In the genomic region with DNA sequence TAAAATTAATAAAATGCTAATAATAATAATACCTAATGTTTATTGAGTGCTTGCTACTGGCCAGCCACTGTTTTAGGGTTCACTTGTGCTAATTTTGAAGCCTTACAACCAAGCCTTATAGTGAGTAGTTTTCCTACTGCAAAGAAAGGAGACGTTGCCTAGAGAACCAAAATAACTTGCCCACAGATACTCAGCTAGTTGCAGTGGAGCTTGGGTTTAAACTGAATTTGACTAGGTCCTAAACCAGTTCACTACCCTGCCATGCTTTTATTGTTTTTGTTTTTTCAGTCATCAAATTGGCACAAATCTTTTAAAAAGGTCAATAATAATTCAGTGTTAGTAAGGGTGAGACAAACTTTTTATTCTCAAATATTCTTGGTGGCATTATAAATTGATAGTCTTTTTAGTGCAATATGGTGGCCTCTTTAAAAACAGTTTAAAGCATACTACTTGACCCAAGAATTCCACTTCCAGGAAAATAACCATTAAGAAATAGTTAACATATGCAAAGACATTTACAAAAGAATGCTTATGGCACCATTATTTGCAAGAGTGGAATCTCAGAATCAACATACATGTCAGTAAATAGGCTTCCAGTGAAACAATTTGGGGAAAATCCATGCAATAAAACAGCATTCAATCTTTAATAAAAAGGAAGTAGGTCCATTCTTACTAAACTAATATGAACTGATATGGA, we compare ENCODE assay signal across 15 cellular contexts.
DNase-seq lines count a peak whose midpoint lies in the region; ATAC-seq and TF ChIP-seq lines count a peak whose summit lies in the region.
"Had no signal": no experiment of that assay in that cellular context is flagged by ENCODE, and none has a peak within 500 bp of the region (broad histone marks: within the 10 kb centered on the region; RNA-seq: fewer than 3 reads in every experiment).

No MANE protein-coding gene starts in this region.

- H3K27me3 ChIP-seq in H9 (ENCODE audit: insufficient read depth, low read length) (no peaks in the 10 kb centered on the region), iPS-15b (ENCODE audit: control insufficient read depth, insufficient read depth, low read length) (no peaks in the 10 kb centered on the region), gastroesophageal sphincter (no peaks in the 10 kb centered on the region)
- H3K27me3 ChIP-seq in effector memory CD4-positive, alpha-beta T cell (replicated peaks; ENCODE audit: control insufficient read depth, insufficient read depth, low read length, poor library complexity, severe bottlenecking), result no peaks in the 10 kb centered on the region
- H3K27me3 ChIP-seq: BLaER1 treated with 17β-estradiol and CSF1 and Interleukin-3, amounts not matched to agents 10 nM and 100 nM had no signal

- H3K4me3 ChIP-seq in iPS-15b (ENCODE audit: low read depth, low read length) (peak overlapping the region; percentile 10), gastroesophageal sphincter (no peak overlapping the region)
- no peak overlapping the region for H3K4me3 ChIP-seq in effector memory CD4-positive, alpha-beta T cell (ENCODE audit: insufficient read depth, low read depth, low read length, poor library complexity, severe bottlenecking)
- H3K4me3 ChIP-seq: BLaER1 treated with 17β-estradiol and CSF1 and Interleukin-3, amounts not matched to agents 10 nM and 100 nM; GM12878 had no signal

- no peak overlapping the region for H4K8ac ChIP-seq in H9 (replicated peaks; ENCODE audit: insufficient read length, low read depth, low read length)

- H4K5ac ChIP-seq in H9 (ENCODE audit: insufficient read length, low read depth, low read length), result no peak overlapping the region

- no peaks in the 10 kb centered on the region for H4K20me1 ChIP-seq in H9 (ENCODE audit: control insufficient read depth, insufficient read depth, insufficient read length)
- H4K20me1 ChIP-seq: BLaER1 treated with 17β-estradiol and CSF1 and Interleukin-3, amounts not matched to agents 10 nM and 100 nM had no signal

- no peak overlapping the region for H3K18ac ChIP-seq in H9 (ENCODE audit: insufficient read length, low read depth, low read length)

- no peak overlapping the region for H3K4ac ChIP-seq in H9 (ENCODE audit: low read depth, low read length)

- H3K27ac ChIP-seq in H9 (ENCODE audit: insufficient read length, low read depth, low read length) (peak overlapping the region; percentile 80), gastroesophageal sphincter (no peak overlapping the region)
- H3K27ac ChIP-seq in effector memory CD4-positive, alpha-beta T cell (ENCODE audit: insufficient read depth, low read length, poor library complexity, severe bottlenecking), result no peak overlapping the region
- H3K27ac ChIP-seq: BLaER1 treated with 17β-estradiol and CSF1 and Interleukin-3, amounts not matched to agents 10 nM and 100 nM had no signal

- no peak overlapping the region for H2BK120ac ChIP-seq in H9 (ENCODE audit: low read depth, low read length, poor library complexity, severe bottlenecking)

- H3K27ac Mint-ChIP-seq in H9, result peak overlapping the region; percentile 63 to 98 (median 84); a peak in 6 of 7 replicates
- peak overlapping the region; percentile 99 for H3K27ac Mint-ChIP-seq in WTC11
- H3K27ac Mint-ChIP-seq: B cell; CD8-positive, alpha-beta T cell; HFFc6 had no signal

- no peak overlapping the region for H2BK5ac ChIP-seq in H9 (ENCODE audit: insufficient read length, low read length)

- H3T11ph ChIP-seq in H9 (ENCODE audit: low read length), result no peak overlapping the region

- ATAC-seq in WTC11 (peak; percentile 72), HG03045 (IDR thresholded peaks at IDR 0.05; ENCODE audit: unreplicated experiment) (no peak), gastroesophageal sphincter (no peak), left colon (no peak)
- ATAC-seq: CD8-positive, alpha-beta T cell; GM12878; HCT116 had no signal

- no peaks in the 10 kb centered on the region for H3K79me2 ChIP-seq in H9 (ENCODE audit: insufficient read depth, low read length)

- H3K4me2 ChIP-seq in H9 (ENCODE audit: insufficient read depth, insufficient read length, low read length), result no peak overlapping the region
- H3K4me2 ChIP-seq: BLaER1 treated with 17β-estradiol and CSF1 and Interleukin-3, amounts not matched to agents 10 nM and 100 nM had no signal

- H3K9me3 Mint-ChIP-seq in H9 (no peaks in the 10 kb centered on the region; a peak in 1 of 5 replicates), WTC11 (peaks cover 3% of the 10 kb centered on the region; the same call in 1 of the 2 replicates)
- H3K9me3 Mint-ChIP-seq: CD8-positive, alpha-beta T cell had no signal

- no peak overlapping the region for H3K23ac ChIP-seq in H9 (ENCODE audit: insufficient read length, low read depth, low read length)

- H3K36me3 Mint-ChIP-seq in H9 (ENCODE audit: insufficient read depth in 1 of 3, low read depth in 3 of 3), result no peaks in the 10 kb centered on the region; a peak in 1 of 7 replicates
- H3K36me3 Mint-ChIP-seq in WTC11, result no peaks in the 10 kb centered on the region
- H3K36me3 Mint-ChIP-seq: CD8-positive, alpha-beta T cell had no signal

- TF ChIP-seq CTCF in H9 (conservative IDR thresholded peaks at IDR 0.05) (no peak), WTC11 (IDR thresholded peaks at IDR 0.05) (no peak), gastroesophageal sphincter (IDR thresholded peaks at IDR 0.05) (no peak)

- H3K4me1 Mint-ChIP-seq in H9, result peaks cover 24 to 26% of the 10 kb centered on the region in 2 experiments
- peaks cover 32% of the 10 kb centered on the region for H3K4me1 Mint-ChIP-seq in WTC11
- H3K4me1 Mint-ChIP-seq: B cell had no signal

- H3K27me3 Mint-ChIP-seq in H9 (ENCODE audit: low read depth) (no peaks in the 10 kb centered on the region), WTC11 (ENCODE audit: low read depth) (no peaks in the 10 kb centered on the region)
- H3K27me3 Mint-ChIP-seq: B cell had no signal

- no peak overlapping the region for H4K91ac ChIP-seq in H9 (ENCODE audit: insufficient read length, low read depth, low read length)

- no peak overlapping the region for H2BK12ac ChIP-seq in H9 (ENCODE audit: insufficient read length, low read depth, low read length)

- no CpG with 5 or more reads among the region's 1 CpG for WGBS in H9 (ENCODE audit: extremely low coverage, insufficient read length, low lambda C conversion rate)
- WGBS in gastroesophageal sphincter (ENCODE audit: low coverage in 1 of 2), 2 donors, result 79 to 100% methylated on average over 1 of the region's 1 CpG

- H2BK15ac ChIP-seq in H9 (ENCODE audit: low read depth, low read length), result no peak overlapping the region

- DNase-seq in H9, result no peak
- no peak for DNase-seq in WTC11 (ENCODE audit: low spot score)
- DNase-seq in effector memory CD4-positive, alpha-beta T cell, result no peak
- no peak for DNase-seq in left colon
- DNase-seq: Calu3; CD8-positive, alpha-beta T cell; DMS79 treated with DMSO at 0.1 percent for 48 hours; HFFc6 had no signal

- no peaks in the 10 kb centered on the region for H3K79me1 ChIP-seq in H9 (ENCODE audit: insufficient read depth, low read depth, low read length, poor library complexity, severe bottlenecking)

- H2AFZ ChIP-seq in H9 (ENCODE audit: low read length), result no peak overlapping the region

- peak overlapping the region in 1 of 2 experiments; percentile 67; a peak in 2 of 5 replicates for H3K4me3 Mint-ChIP-seq in H9
- H3K4me3 Mint-ChIP-seq in WTC11, result peak overlapping the region; percentile 57
- H3K4me3 Mint-ChIP-seq: B cell; CD8-positive, alpha-beta T cell; HFFc6 had no signal

- H3K23me2 ChIP-seq in H9 (ENCODE audit: insufficient read length, low read depth, low read length, poor library complexity, severe bottlenecking), result no peaks in the 10 kb centered on the region

- H3K14ac ChIP-seq in H9 (ENCODE audit: insufficient read depth, low read length), result no peak overlapping the region

- intact Hi-C loops in left colon (cut with DNase I, micrococcal nuclease), result no loop called here

- H2BK20ac ChIP-seq in H9 (ENCODE audit: low read depth, low read length, poor library complexity, severe bottlenecking), result no peak overlapping the region

- H3K36me3 ChIP-seq in iPS-15b (ENCODE audit: control insufficient read depth, insufficient read depth, low read length) (no peaks in the 10 kb centered on the region), gastroesophageal sphincter (no peaks in the 10 kb centered on the region)
- no peaks in the 10 kb centered on the region for H3K36me3 ChIP-seq in effector memory CD4-positive, alpha-beta T cell (ENCODE audit: control insufficient read depth, insufficient read depth, low read length)
- H3K36me3 ChIP-seq: BLaER1 treated with 17β-estradiol and CSF1 and Interleukin-3, amounts not matched to agents 10 nM and 100 nM had no signal

- no peak overlapping the region for H3K56ac ChIP-seq in H9 (ENCODE audit: insufficient read length, low read depth, low read length)

- H3K4me1 ChIP-seq in H9 (ENCODE audit: insufficient read depth, low read length) (peaks cover 9% of the 10 kb centered on the region; the same call in 1 of the 2 replicates), iPS-15b (ENCODE audit: control insufficient read depth, insufficient read depth, low read length) (peaks cover 14% of the 10 kb centered on the region), gastroesophageal sphincter (no peaks in the 10 kb centered on the region)
- H3K4me1 ChIP-seq in effector memory CD4-positive, alpha-beta T cell (ENCODE audit: control insufficient read depth, insufficient read depth, low read length, poor library complexity, severe bottlenecking), result no peaks in the 10 kb centered on the region
- H3K4me1 ChIP-seq: BLaER1 treated with 17β-estradiol and CSF1 and Interleukin-3, amounts not matched to agents 10 nM and 100 nM had no signal

- no peak for TF ChIP-seq EP300 in gastroesophageal sphincter (IDR thresholded peaks at IDR 0.05)

- H3K9ac ChIP-seq in H9 (ENCODE audit: extremely low read depth, insufficient read length, low read length), result no peak overlapping the region
- no peak overlapping the region for H3K9ac ChIP-seq in iPS-15b (ENCODE audit: low read depth, low read length)
- H3K9ac ChIP-seq: BLaER1 treated with 17β-estradiol and CSF1 and Interleukin-3, amounts not matched to agents 10 nM and 100 nM had no signal

- CTCF ChIA-PET in WTC11 (lab: Charles Lee), result interaction anchor here (0.8 to 1.3 kb wide), 3 partner anchors 134 to 307 kb away, joined by 3 to 4 read pairs (median 3); no protein-coding TSS in a partner anchor

- TF ChIP-seq POLR2A in gastroesophageal sphincter (IDR thresholded peaks at IDR 0.05), result no peak

- H3K9me3 ChIP-seq in H9 (ENCODE audit: control insufficient read depth, low read depth, low read length) (no peaks in the 10 kb centered on the region), iPS-15b (ENCODE audit: control insufficient read depth, insufficient read depth, low read length) (no peaks in the 10 kb centered on the region), gastroesophageal sphincter (no peaks in the 10 kb centered on the region)
- H3K9me3 ChIP-seq in effector memory CD4-positive, alpha-beta T cell (ENCODE audit: control insufficient read depth, low read length), result no peaks in the 10 kb centered on the region
- H3K9me3 ChIP-seq: BLaER1 treated with 17β-estradiol and CSF1 and Interleukin-3, amounts not matched to agents 10 nM and 100 nM had no signal

- H2AK5ac ChIP-seq in H9 (ENCODE audit: insufficient read length, low read length), result no peak overlapping the region

- POLR2A ChIA-PET in WTC11 (lab: Charles Lee), result no interaction called here
